In genomic region chr2:198045227-198045626, GRCh38 we compare ENCODE assay signal across 17 cellular contexts.
DNase-seq lines count a peak whose midpoint lies in the region; FAIRE-seq and TF ChIP-seq lines count a peak whose summit lies in the region.
"Had no signal": no experiment of that assay in that cellular context is flagged by ENCODE, and none has a peak within 500 bp of the region (broad histone marks: within the 10 kb centered on the region; RNA-seq: fewer than 3 reads in every experiment).

No MANE protein-coding gene starts in this region.

- no peak overlapping the region for H2BK12ac ChIP-seq in mesenchymal stem cell (ENCODE audit: low read length in 2 of 2)

- H2AFZ ChIP-seq in mesenchymal stem cell (ENCODE audit: low read depth, low read length), result no peak overlapping the region

- no peak overlapping the region for H2BK120ac ChIP-seq in mesenchymal stem cell (ENCODE audit: low read depth, low read length)

- TF ChIP-seq POLR2A in erythroblast (IDR thresholded peaks at IDR 0.05; ENCODE audit: low read length), result no peak

- peak; percentile 60 for FAIRE-seq in endometrium (lab: Jason Lieb, UNC)
- FAIRE-seq: H1 had no signal

- peaks cover 0 to 2% of the 10 kb centered on the region in 2 experiments for H3K27me3 ChIP-seq in mesenchymal stem cell (ENCODE audit: control insufficient read depth in 1 of 2, insufficient read depth in 1 of 2, low read length in 2 of 2)

- DNase-seq in AG08395 (ENCODE audit: low spot score), result peak; percentile 4
- peak; percentile 6 for DNase-seq in SK-N-MC (ENCODE audit: low read depth, low spot score)
- no peak for DNase-seq in mesenchymal stem cell
- DNase-seq in SHP77 treated with DMSO at 0.1 percent for 48 hours (lab: John Stamatoyannopoulos, UW), result no peak
- DNase-seq in NCI-H1930 (lab: John Stamatoyannopoulos, UW), result no peak
- no peak for DNase-seq in erythroblast (lab: John Stamatoyannopoulos, UW)
- DNase-seq: 8988T, GF-D8, Karpas-422, MV-4-11, NCI-H1105 treated with DMSO at 0.1 percent for 48 hours, NCI-H2081, NCI-H2171, NCI-H524 treated with DMSO at 0.1 percent for 48 hours had no signal

- no peak overlapping the region for H3K14ac ChIP-seq in mesenchymal stem cell (ENCODE audit: low read length in 2 of 2)

- no peaks in the 10 kb centered on the region for H3K36me3 ChIP-seq in SK-N-MC (ENCODE audit: insufficient read depth, low read length)
- H3K36me3 ChIP-seq in mesenchymal stem cell (ENCODE audit: control insufficient read depth in 1 of 2, insufficient read depth in 2 of 2, low read depth in 1 of 2, low read length in 2 of 2), result no peaks in the 10 kb centered on the region

- no peak overlapping the region for H4K91ac ChIP-seq in mesenchymal stem cell (ENCODE audit: low read length)

- H3K9me3 ChIP-seq in SK-N-MC (ENCODE audit: low read depth, low read length) (no peaks in the 10 kb centered on the region), mesenchymal stem cell (ENCODE audit: control insufficient read depth, low read length) (no peaks in the 10 kb centered on the region)

- no peak overlapping the region for H2BK15ac ChIP-seq in mesenchymal stem cell (ENCODE audit: low read depth, poor library complexity, severe bottlenecking)

- no peak overlapping the region for H4K8ac ChIP-seq in mesenchymal stem cell (ENCODE audit: low read length)

- H3K9ac ChIP-seq in SK-N-MC (ENCODE audit: insufficient read length) (no peak overlapping the region), mesenchymal stem cell (ENCODE audit: low read length) (peak overlapping the region; percentile 22)

- H3K4me1 ChIP-seq in mesenchymal stem cell (ENCODE audit: control insufficient read depth, insufficient read depth, low read depth, low read length), result no peaks in the 10 kb centered on the region

- H2BK5ac ChIP-seq in mesenchymal stem cell (ENCODE audit: low read depth, low read length, poor library complexity, severe bottlenecking), result no peak overlapping the region

- H3K4ac ChIP-seq in mesenchymal stem cell (ENCODE audit: low read depth in 1 of 2, low read length in 2 of 2), result no peak overlapping the region

- no peak overlapping the region for H3K4me2 ChIP-seq in mesenchymal stem cell (ENCODE audit: low read length, poor library complexity, severe bottlenecking)

- H3K4me3 ChIP-seq in SK-N-MC, result no peak overlapping the region; the same call in 1 of the 2 replicates
- no peak overlapping the region for H3K4me3 ChIP-seq in mesenchymal stem cell (ENCODE audit: insufficient read depth in 1 of 2, low read depth in 1 of 2, low read length in 2 of 2)

- H3K27ac ChIP-seq in SK-N-MC, result peak overlapping the region; percentile 20; the same call in 1 of the 2 replicates
- no peak overlapping the region for H3K27ac ChIP-seq in mesenchymal stem cell (ENCODE audit: low read length, poor library complexity, severe bottlenecking)
- H3K27ac ChIP-seq: C4-2B had no signal

- H3K18ac ChIP-seq in mesenchymal stem cell (ENCODE audit: low read depth in 1 of 2, low read length in 2 of 2), result no peak overlapping the region

- H2AK5ac ChIP-seq in mesenchymal stem cell (ENCODE audit: low read length, severe bottlenecking), result no peak overlapping the region

- H3K79me1 ChIP-seq in mesenchymal stem cell (replicated peaks; ENCODE audit: low read length, poor library complexity, severe bottlenecking), result no peaks in the 10 kb centered on the region

- H3K23ac ChIP-seq in mesenchymal stem cell (ENCODE audit: low read length in 2 of 2), result no peak overlapping the region

Comparison
In these comparisons a context has a peak if more than half of its experiments do, and no peak if none do; other contexts are left out.
1. DNase-seq: peak in AG08395 (single experiment) and SK-N-MC (single experiment); none in mesenchymal stem cell (single experiment), SHP77 treated with DMSO at 0.1 percent for 48 hours (single experiment), NCI-H1930 (0 of 2) and erythroblast (0 of 2).